In the genomic region with DNA sequence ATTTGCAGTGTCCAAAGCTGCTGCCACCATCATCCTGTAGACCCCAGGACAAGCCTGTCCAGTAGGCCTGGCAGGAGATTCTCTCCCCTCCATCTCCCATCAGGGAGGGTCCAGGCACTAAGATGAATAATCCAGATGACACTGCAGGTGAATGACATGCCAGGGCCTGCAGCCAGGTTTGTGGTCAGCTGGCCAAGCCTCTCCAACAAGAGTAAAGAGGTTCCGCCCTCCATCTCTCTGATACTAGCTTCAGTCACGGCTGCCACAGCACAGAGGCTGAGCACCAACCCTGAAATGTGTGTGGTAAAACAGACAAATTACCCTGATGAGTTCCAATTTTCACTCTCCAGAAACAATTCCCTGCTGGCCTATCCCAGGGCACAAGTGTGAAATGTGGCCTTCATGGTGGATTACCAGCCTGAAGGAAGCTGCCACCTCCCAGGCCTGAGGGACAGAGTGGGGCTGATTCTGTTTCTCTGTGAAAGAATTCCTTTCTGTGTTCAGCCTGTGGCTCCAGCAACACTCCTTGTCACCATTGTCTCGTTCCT, we compare ENCODE assay signal across 18 cellular contexts. TPM values are rescaled to one million over a fixed set of nuclear protein-coding genes. Genes with fewer than 3 reads are reported as not detected.
DNase-seq lines count a peak whose midpoint lies in the region; ATAC-seq and TF ChIP-seq lines count a peak whose summit lies in the region.
"Had no signal": no experiment of that assay in that cellular context is flagged by ENCODE, and none has a peak within 500 bp of the region (broad histone marks: within the 10 kb centered on the region; RNA-seq: fewer than 3 reads in every experiment).

No MANE protein-coding gene starts in this region.

- dilution Hi-C loops in mammary epithelial cell (cut with HindIII; ENCODE audit: low sequenced_read_pairs) = no loop called here

- POLR2A ChIA-PET in MCF 10A (lab: Yijun Ruan, JAX) = interaction anchor here (0.6 to 1.1 kb wide), 3 partner anchors 9 to 294 kb away, joined by 3 to 4 read pairs (median 3); no protein-coding TSS in a partner anchor
- POLR2A ChIA-PET in CD8-positive, alpha-beta memory T cell (lab: Charles Lee) = no interaction called here

- no peak overlapping the region for H3K9ac ChIP-seq in mammary epithelial cell (ENCODE audit: insufficient read depth, low read length)

- peak; percentile 70 for ATAC-seq in left lung
- no peak for ATAC-seq in aorta (ENCODE audit: low FRiP score)
- no peak for ATAC-seq in HG03460 (IDR thresholded peaks at IDR 0.05; ENCODE audit: unreplicated experiment)
- ATAC-seq: GM12878 had no signal

- H4K20me1 ChIP-seq in mammary epithelial cell (ENCODE audit: insufficient read depth, low read length) = no peaks in the 10 kb centered on the region

- H3K27ac Mint-ChIP-seq in MCF 10A (ENCODE audit: low read depth, unreplicated experiment) = no peak overlapping the region
- no peak overlapping the region for H3K27ac Mint-ChIP-seq in CD8-positive, alpha-beta memory T cell
- H3K27ac Mint-ChIP-seq: CD4-positive, CD25-positive, alpha-beta regulatory T cell; IgD-negative memory B cell had no signal

- H3K36me3 Mint-ChIP-seq in MCF 10A (ENCODE audit: insufficient read depth, unreplicated experiment) = no peaks in the 10 kb centered on the region
- no peaks in the 10 kb centered on the region for H3K36me3 Mint-ChIP-seq in CD8-positive, alpha-beta memory T cell
- H3K36me3 Mint-ChIP-seq: CD4-positive, CD25-positive, alpha-beta regulatory T cell; IgD-negative memory B cell had no signal

- intact Hi-C loops in MCF 10A (cut with micrococcal nuclease) = no loop called here
- intact Hi-C loops in breast epithelium (cut with DNase I; ENCODE audit: low total_unique reads) = no loop called here
- intact Hi-C loops in mammary epithelial cell (cut with micrococcal nuclease) = no loop called here
- intact Hi-C loops in left lung (cut with DNase I) = no loop called here
- intact Hi-C loops in aorta (cut with DNase I) = no loop called here

- BruUV-seq in MCF 10A (replicated peaks; lab: Mats Ljungman, UMichigan) (no TSS peak), mammary epithelial cell (replicated peaks; lab: Mats Ljungman, UMichigan) (no TSS peak)

- no peak overlapping the region for H3K27ac ChIP-seq in breast epithelium
- H3K27ac ChIP-seq in mammary epithelial cell (ENCODE audit: insufficient read depth, low read depth, low read length) = no peak overlapping the region
- no peak overlapping the region for H3K27ac ChIP-seq in left lung
- no peak overlapping the region for H3K27ac ChIP-seq in aorta (ENCODE audit: low read depth in 1 of 2, low read length in 2 of 2)
- H3K27ac ChIP-seq in CD8-positive, alpha-beta memory T cell (ENCODE audit: low read depth, low read length) = no peak overlapping the region

- no peaks in the 10 kb centered on the region for H3K9me3 Mint-ChIP-seq in MCF 10A (ENCODE audit: unreplicated experiment)
- H3K9me3 Mint-ChIP-seq in CD8-positive, alpha-beta memory T cell = no peaks in the 10 kb centered on the region
- H3K9me3 Mint-ChIP-seq: IgD-negative memory B cell had no signal

- H3K27me3 ChIP-seq in breast epithelium = no peaks in the 10 kb centered on the region
- no peaks in the 10 kb centered on the region for H3K27me3 ChIP-seq in mammary epithelial cell (ENCODE audit: insufficient read depth, low read length)
- H3K27me3 ChIP-seq in left lung = no peaks in the 10 kb centered on the region
- no peaks in the 10 kb centered on the region for H3K27me3 ChIP-seq in aorta (ENCODE audit: control insufficient read depth in 1 of 2, insufficient read depth in 2 of 2, low read length in 1 of 2)
- H3K27me3 ChIP-seq in CD8-positive, alpha-beta memory T cell (ENCODE audit: insufficient read depth, low read length, poor library complexity, severe bottlenecking) = no peaks in the 10 kb centered on the region

- TF ChIP-seq POLR2A in breast epithelium (IDR thresholded peaks at IDR 0.05) = no peak

- CTCF ChIA-PET in MCF 10A (lab: Yijun Ruan, JAX) (interaction anchor here (0.5 to 3.6 kb wide), 8 partner anchors 13 to 273 kb away, joined by 3 to 20 read pairs (median 3); no protein-coding TSS in a partner anchor), mammary epithelial cell (lab: Charles Lee; ENCODE audit: low non-redundant PET) (no interaction called here)
- CTCF ChIA-PET in CD8-positive, alpha-beta memory T cell (lab: Charles Lee) = interaction anchor here (1.1 kb wide), 1 partner anchor 9 kb away, joined by 4 read pairs; no protein-coding TSS in a partner anchor

- 61% methylated on average over 3 of the region's 3 CpGs for WGBS in mammary epithelial cell (ENCODE audit: low coverage, missing lambda C conversion rate)
- WGBS in aorta, 2 donors = 85 to 86% methylated on average over 3 of the region's 3 CpGs

- no peaks in the 10 kb centered on the region for H3K4me1 Mint-ChIP-seq in MCF 10A (ENCODE audit: insufficient read depth, unreplicated experiment)
- H3K4me1 Mint-ChIP-seq in CD8-positive, alpha-beta memory T cell = peaks cover 9 to 12% (median 10%) of the 10 kb centered on the region in 3 donors

- DNase-seq in MCF 10A (ENCODE audit: unreplicated experiment) (peak; percentile 55), breast epithelium (ENCODE audit: low spot score in 2 of 2) (no peak), mammary epithelial cell (peak; percentile 81), left lung (no peak), aorta (peak; percentile 15 to 24), KG1 (lab: John Stamatoyannopoulos, UW) (no peak)
- DNase-seq in CD8-positive, alpha-beta memory T cell = no peak
- DNase-seq: CD4-positive, CD25-positive, alpha-beta regulatory T cell; DMS79; HCEC 1CT; NCI-H1092; NCI-H446; NCI-H82 had no signal

- no peaks in the 10 kb centered on the region for H3K79me2 ChIP-seq in mammary epithelial cell (ENCODE audit: insufficient read depth, low read length)

- H3K4me3 ChIP-seq in breast epithelium = no peak overlapping the region
- H3K4me3 ChIP-seq in mammary epithelial cell (replicated peaks in 1 of 3; ENCODE audit: insufficient read depth in 1 of 3, low read depth in 2 of 3, low read length in 3 of 3) = no peak overlapping the region
- H3K4me3 ChIP-seq in left lung = no peak overlapping the region
- H3K4me3 ChIP-seq in aorta (ENCODE audit: low read length in 2 of 2) = no peak overlapping the region
- H3K4me3 ChIP-seq in CD8-positive, alpha-beta memory T cell (ENCODE audit: low read length) = no peak overlapping the region
- H3K4me3 ChIP-seq: GM12878 had no signal

- H3K9me3 ChIP-seq in breast epithelium = no peaks in the 10 kb centered on the region
- no peaks in the 10 kb centered on the region for H3K9me3 ChIP-seq in mammary epithelial cell (replicated peaks; ENCODE audit: insufficient read depth, low read length)
- H3K9me3 ChIP-seq in left lung = no peaks in the 10 kb centered on the region
- H3K9me3 ChIP-seq in aorta (ENCODE audit: control insufficient read depth, low read length) = no peaks in the 10 kb centered on the region
- H3K9me3 ChIP-seq in CD8-positive, alpha-beta memory T cell (ENCODE audit: low read length) = no peaks in the 10 kb centered on the region

- H3K4me2 ChIP-seq in mammary epithelial cell (ENCODE audit: insufficient read depth, low read depth, low read length) = no peak overlapping the region

- no peak overlapping the region for H3K4me3 Mint-ChIP-seq in MCF 10A (ENCODE audit: unreplicated experiment)
- H3K4me3 Mint-ChIP-seq in CD8-positive, alpha-beta memory T cell = no peak overlapping the region
- H3K4me3 Mint-ChIP-seq: CD4-positive, CD25-positive, alpha-beta regulatory T cell; IgD-negative memory B cell had no signal

- H3K4me1 ChIP-seq in breast epithelium (no peaks in the 10 kb centered on the region), mammary epithelial cell (ENCODE audit: insufficient read depth, low read length) (peaks cover 7% of the 10 kb centered on the region), left lung (no peaks in the 10 kb centered on the region), aorta (ENCODE audit: control insufficient read depth in 1 of 2, insufficient read depth in 2 of 2, low read length in 2 of 2) (no peaks in the 10 kb centered on the region)
- no peaks in the 10 kb centered on the region for H3K4me1 ChIP-seq in CD8-positive, alpha-beta memory T cell (ENCODE audit: insufficient read depth, low read length)

- H3K36me3 ChIP-seq in breast epithelium = no peaks in the 10 kb centered on the region
- no peaks in the 10 kb centered on the region for H3K36me3 ChIP-seq in mammary epithelial cell (ENCODE audit: insufficient read depth, low read length)
- no peaks in the 10 kb centered on the region for H3K36me3 ChIP-seq in left lung
- H3K36me3 ChIP-seq in aorta (ENCODE audit: control insufficient read depth in 1 of 2, insufficient read depth in 2 of 2, low read length in 1 of 2) = no peaks in the 10 kb centered on the region
- H3K36me3 ChIP-seq in CD8-positive, alpha-beta memory T cell (ENCODE audit: insufficient read depth, low read length) = no peaks in the 10 kb centered on the region

- peak overlapping the region; percentile 42 for H2AFZ ChIP-seq in mammary epithelial cell (ENCODE audit: low read depth, low read length)

- in situ Hi-C loops in mammary epithelial cell (cut with MboI; ENCODE audit: low sequenced_read_pairs in 2 of 2) = no loop called here

- H3K27me3 Mint-ChIP-seq in MCF 10A (ENCODE audit: insufficient read depth, unreplicated experiment) = no peaks in the 10 kb centered on the region
- H3K27me3 Mint-ChIP-seq in CD8-positive, alpha-beta memory T cell = peaks cover 2 to 11% of the 10 kb centered on the region in 2 donors

- no peak for TF ChIP-seq CTCF in MCF 10A (IDR thresholded peaks at IDR 0.05; ENCODE audit: unreplicated experiment)
- TF ChIP-seq CTCF in breast epithelium (IDR thresholded peaks at IDR 0.05) = no peak
- TF ChIP-seq CTCF in mammary epithelial cell (conservative IDR thresholded peaks at IDR 0.05 in 1 of 2, IDR thresholded peaks at IDR 0.05 in 1 of 2; ENCODE audit: extremely low read depth in 1 of 2, insufficient read depth in 1 of 2, low read depth in 1 of 2, low read length in 2 of 2) = no peak
- TF ChIP-seq CTCF in left lung (IDR thresholded peaks at IDR 0.05) = no peak

RNA-seq across cellular contexts. Expression of a gene that starts 20.0 kb away (rescaled TPM):
- 0.07 TPM in 1 of 2 replicates, not detected in the other for total RNA-seq in MCF 10A (2022)
- not detected for total RNA-seq in breast epithelium
- total RNA-seq in mammary epithelial cell = not detected
- polyA plus RNA-seq in mammary epithelial cell = not detected
- 0.16 TPM for polyA minus RNA-seq in mammary epithelial cell
- under 1 TPM; 0.03 to 0.08 TPM for total RNA-seq in left lung
- not detected for total RNA-seq in aorta
- polyA plus RNA-seq in aorta = under 1 TPM; 0.05 to 0.25 TPM
- not detected for total RNA-seq in CD8-positive, alpha-beta memory T cell
- polyA plus RNA-seq in CD8-positive, alpha-beta memory T cell = 0.08 TPM
- total RNA-seq: A673; CD4-positive, CD25-positive, alpha-beta regulatory T cell; G401; GM12878 had no signal

RNA-seq across cellular contexts. Expression of a gene that starts 55.4 kb away (rescaled TPM):
- 309 and 464 TPM in 2 replicates for total RNA-seq in MCF 10A (2022)
- total RNA-seq in breast epithelium = 10 to 100 TPM; 43.3 to 85.5 (median 67.5) TPM
- 100 to 1,000 TPM in 1 of 2 donors, 10 to 100 TPM in 1; 92.4 to 120 TPM for total RNA-seq in mammary epithelial cell
- 60.4 TPM for polyA plus RNA-seq in mammary epithelial cell
- 61.8 TPM for polyA minus RNA-seq in mammary epithelial cell
- 100 to 1,000 TPM; 433 to 482 TPM for total RNA-seq in left lung
- total RNA-seq in aorta = 10 to 100 TPM; 88.2 to 95.1 TPM
- 100 to 1,000 TPM in 1 of 2 donors, 10 to 100 TPM in 1; 24.5 to 181 TPM for polyA plus RNA-seq in aorta
- 10 to 100 TPM; 32.9 to 33.3 TPM for total RNA-seq in CD8-positive, alpha-beta memory T cell
- 14.2 TPM for polyA plus RNA-seq in CD8-positive, alpha-beta memory T cell

Comparison
In these comparisons a context has a peak if more than half of its experiments do, and no peak if none do; other contexts are left out.
1. DNase-seq: peak in MCF 10A (single experiment), mammary epithelial cell (single experiment) and aorta (2 of 2); none in breast epithelium (0 of 2), left lung (0 of 2), KG1 (single experiment) and CD8-positive, alpha-beta memory T cell (0 of 5).